Comparison of ENCODE assay signal across 12 cellular contexts in the genomic region with DNA sequence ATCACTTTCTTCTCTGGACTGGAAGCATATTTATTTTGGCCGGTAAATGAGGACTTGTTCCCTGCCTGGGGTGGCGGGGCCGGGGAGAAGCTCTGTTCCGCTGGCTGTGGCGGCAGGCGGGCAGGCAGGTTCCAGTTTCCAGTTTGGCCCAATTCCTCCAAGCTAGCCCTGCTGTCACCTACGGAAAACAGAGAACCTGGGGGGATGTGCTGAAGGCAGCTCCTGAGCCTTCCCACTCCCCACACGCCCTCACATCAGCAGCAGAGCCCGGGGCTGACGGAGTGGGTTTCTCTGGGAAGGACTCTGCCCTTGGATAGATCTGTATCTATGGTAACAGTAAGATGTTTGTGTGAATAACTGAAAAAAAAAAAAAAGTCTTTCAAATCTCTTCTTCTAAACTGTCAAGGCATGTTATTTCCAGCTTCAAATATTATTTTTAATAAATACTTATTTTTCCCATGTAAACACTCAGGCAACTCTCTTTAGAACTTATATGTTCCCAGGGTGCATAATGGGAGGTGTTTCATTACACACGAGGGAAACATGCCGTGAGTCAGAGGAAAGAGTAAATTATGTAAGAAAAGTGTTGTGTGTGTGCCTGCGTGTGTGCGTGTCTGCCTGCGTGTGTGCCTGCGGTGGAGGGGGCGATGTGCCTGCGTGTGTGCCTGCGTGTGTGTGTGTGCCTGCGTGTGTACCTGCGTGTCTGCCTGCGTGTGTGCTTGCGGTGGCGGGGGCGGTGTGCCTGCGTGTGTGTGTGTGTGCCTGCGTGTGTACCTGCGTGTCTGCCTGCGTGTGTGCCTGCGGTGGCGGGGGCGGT.
DNase-seq lines count a peak whose midpoint lies in the region; TF ChIP-seq lines count a peak whose summit lies in the region.
"Had no signal": no experiment of that assay in that cellular context is flagged by ENCODE, and none has a peak within 500 bp of the region (broad histone marks: within the 10 kb centered on the region; RNA-seq: fewer than 3 reads in every experiment).

No MANE protein-coding gene starts in this region.

- no peaks in the 10 kb centered on the region for H3K27me3 ChIP-seq in ascending aorta

- H3K9me3 ChIP-seq in ascending aorta = no peaks in the 10 kb centered on the region

- intact Hi-C loops in ascending aorta (cut with DNase I) = no loop called here

- H3K36me3 ChIP-seq in ascending aorta = no peaks in the 10 kb centered on the region

- no peak for TF ChIP-seq CTCF in ascending aorta (IDR thresholded peaks at IDR 0.05)
- no peak for TF ChIP-seq CTCF in fibroblast of the aortic adventitia (IDR thresholded peaks at IDR 0.05; ENCODE audit: insufficient read depth, low read length)
- TF ChIP-seq CTCF in retinal pigment epithelial cell (conservative IDR thresholded peaks at IDR 0.05; ENCODE audit: low read depth, low read length) = no peak

- H3K4me3 ChIP-seq in ascending aorta (peak overlapping the region; percentile 17 to 47), fibroblast of the aortic adventitia (ENCODE audit: low read depth, low read length) (peak overlapping the region; percentile 57), retinal pigment epithelial cell (ENCODE audit: low read length) (peak overlapping the region; percentile 13)

- H3K4me1 ChIP-seq in ascending aorta = no peaks in the 10 kb centered on the region

- peak; percentile 60 for DNase-seq in ELR (ENCODE audit: low read depth)
- no peak for DNase-seq in ascending aorta (ENCODE audit: low spot score in 2 of 2)
- DNase-seq in fibroblast of the aortic adventitia (ENCODE audit: low read depth) = peak; percentile 65
- no peak for DNase-seq in retinal pigment epithelial cell (ENCODE audit: low read depth)
- DNase-seq in GOT3 (lab: John Stamatoyannopoulos, UW) = no peak
- no peak for DNase-seq in NCI-H226
- DNase-seq in NCI-H345 treated with DMSO at 0.1 percent for 48 hours (lab: John Stamatoyannopoulos, UW; ENCODE audit: unreplicated experiment) = no peak
- no peak for DNase-seq in GDM1 (lab: John Stamatoyannopoulos, UW)
- DNase-seq: cerebellar nuclear complex; NCI-H1694 treated with DMSO at 0.1 percent for 48 hours; stimulated activated CD4-positive, alpha-beta T cell treated with anti-CD3 and anti-CD28 coated beads, Interleukin-2, amount 100 ng/mL, for 48 hours; stimulated activated naive CD8-positive, alpha-beta T cell treated with anti-CD3 and anti-CD28 coated beads, Interleukin-15, amount 100 ng/mL, for 72 hours had no signal

- H3K27ac ChIP-seq in ascending aorta = no peak overlapping the region

Comparison
In these comparisons a context has a peak if more than half of its experiments do, and no peak if none do; other contexts are left out.
1. DNase-seq: peak in ELR (single experiment) and fibroblast of the aortic adventitia (single experiment); none in ascending aorta (0 of 2), retinal pigment epithelial cell (single experiment), GOT3 (single experiment), NCI-H226 (single experiment), NCI-H345 treated with DMSO at 0.1 percent for 48 hours (single experiment) and GDM1 (single experiment).
2. Peak in every context shown above with its lines, with median percentiles within 50 percentile points of each other: H3K4me3 ChIP-seq.